In genomic region chr15:52101542-52102340, GRCh38 we compare ENCODE assay signal across 12 cellular contexts. TPM values are rescaled to one million over a fixed set of nuclear protein-coding genes. Genes with fewer than 3 reads are reported as not detected.
DNase-seq lines count a peak whose midpoint lies in the region; ATAC-seq and TF ChIP-seq lines count a peak whose summit lies in the region.
"Had no signal": no experiment of that assay in that cellular context is flagged by ENCODE, and none has a peak within 500 bp of the region (broad histone marks: within the 10 kb centered on the region; RNA-seq: fewer than 3 reads in every experiment).

No MANE protein-coding gene starts in this region.

- no peak overlapping the region for H4K5ac ChIP-seq in mesendoderm (ENCODE audit: low read length)

- POLR2A ChIA-PET in GM10248 (lab: Yijun Ruan, JAX): interaction anchor here (1.6 kb wide), 1 partner anchor 8 kb away, joined by 4 read pairs; no protein-coding TSS in a partner anchor

- CTCF ChIA-PET in GM10248 (lab: Yijun Ruan, JAX): interaction anchor here (1.1 to 5.6 kb wide), 4 partner anchors 13 to 107 kb away, joined by 3 to 46 read pairs (median 3); no protein-coding TSS in a partner anchor

- H3K4me2 ChIP-seq in Karpas-422 (ENCODE audit: low read depth, low read length, poor library complexity, severe bottlenecking) (no peak overlapping the region), mesendoderm (ENCODE audit: low read length) (no peak overlapping the region)

- H3K4me3 Mint-ChIP-seq in brain: peak overlapping the region in 1 of 5 experiments; percentile 51
- H3K4me3 Mint-ChIP-seq: activated T-helper 1 cell treated with anti-CD3 and anti-CD28 coated beads, Interleukin-12 subunit alpha, Interleukin-12 subunit beta, Interleukin-2, Interleukin-4 antibody, amounts not matched to agents 30 ng/mL and 10 ng/mL and 1 ng/mL, durations not matched to agents 14 hours and 24 hours and 36 hours had no signal

- no peaks in the 10 kb centered on the region for H3K36me3 Mint-ChIP-seq in brain

- no peak overlapping the region for H3K27ac ChIP-seq in Karpas-422 (ENCODE audit: low read length)
- no peak overlapping the region for H3K27ac ChIP-seq in mesendoderm (ENCODE audit: low read depth, low read length)
- H3K27ac ChIP-seq: tibial artery had no signal

- H3K27me3 Mint-ChIP-seq in brain: no peaks in the 10 kb centered on the region

- peak; percentile 45 for ATAC-seq in GM21515 (IDR thresholded peaks at IDR 0.05; ENCODE audit: unreplicated experiment)
- ATAC-seq: right cardiac atrium had no signal

- H2BK120ac ChIP-seq in mesendoderm (ENCODE audit: low read depth, low read length): no peak overlapping the region

- H2AFZ ChIP-seq in Karpas-422 (ENCODE audit: low read length): no peak overlapping the region

- H2BK5ac ChIP-seq in mesendoderm (ENCODE audit: low read length): no peak overlapping the region

- H3K79me2 ChIP-seq in Karpas-422 (ENCODE audit: low read length): no peaks in the 10 kb centered on the region
- H3K79me2 ChIP-seq in mesendoderm (ENCODE audit: control insufficient read depth, insufficient read depth, low read length): no peaks in the 10 kb centered on the region

- H3K9me3 ChIP-seq in Karpas-422 (ENCODE audit: low read length): no peaks in the 10 kb centered on the region
- H3K9me3 ChIP-seq: tibial artery had no signal

- H3K27me3 ChIP-seq in Karpas-422 (ENCODE audit: low read length) (no peaks in the 10 kb centered on the region), mesendoderm (ENCODE audit: insufficient read depth, low read length, poor library complexity) (no peaks in the 10 kb centered on the region)
- H3K27me3 ChIP-seq: tibial artery had no signal

- no peak overlapping the region for H3K4me3 ChIP-seq in Karpas-422 (ENCODE audit: low read length)
- no peak overlapping the region for H3K4me3 ChIP-seq in mesendoderm (ENCODE audit: low read length)
- H3K4me3 ChIP-seq: tibial artery had no signal

- H3K9me2 ChIP-seq in Karpas-422 (replicated peaks; ENCODE audit: insufficient read depth, low read length): no peaks in the 10 kb centered on the region

- H3K79me1 ChIP-seq in mesendoderm (ENCODE audit: low read length): no peaks in the 10 kb centered on the region

- peaks cover 5% of the 10 kb centered on the region for H3K4me1 Mint-ChIP-seq in brain

- no peak overlapping the region for H3K23ac ChIP-seq in mesendoderm (ENCODE audit: low read length)

- H3K4me1 ChIP-seq in Karpas-422 (ENCODE audit: low read length) (peaks cover 18% of the 10 kb centered on the region), mesendoderm (ENCODE audit: control insufficient read depth, low read depth, low read length) (no peaks in the 10 kb centered on the region)

- no CpG with 5 or more reads among the region's 16 CpGs for WGBS in mesendoderm (ENCODE audit: extremely low coverage, insufficient coverage, low lambda C conversion rate)

- no peak overlapping the region for H3K4ac ChIP-seq in mesendoderm (ENCODE audit: low read depth, low read length)

- no peak overlapping the region for H2AK5ac ChIP-seq in mesendoderm (ENCODE audit: low read length)

- H3K9me3 Mint-ChIP-seq in brain: peaks cover 0 to 4% (median 0%) of the 10 kb centered on the region in 5 experiments
- H3K9me3 Mint-ChIP-seq: activated T-helper 1 cell treated with anti-CD3 and anti-CD28 coated beads, Interleukin-12 subunit alpha, Interleukin-12 subunit beta, Interleukin-2, Interleukin-4 antibody, amounts not matched to agents 30 ng/mL and 10 ng/mL and 1 ng/mL, durations not matched to agents 14 hours and 24 hours and 36 hours had no signal

- DNase-seq in GM10248 (ENCODE audit: extremely low spot score) (peak; percentile 65), Karpas-422 (peak; percentile 65), DMS 273 (lab: John Stamatoyannopoulos, UW; ENCODE audit: unreplicated experiment) (no peak), mesendoderm (no peak)
- no peak for DNase-seq in stimulated activated CD4-positive, alpha-beta T cell treated with anti-CD3 and anti-CD28 coated beads, Interleukin-4, amount 100 ng/mL, for 4 hours
- DNase-seq in stimulated activated CD4-positive, alpha-beta T cell treated with anti-CD3 and anti-CD28 coated beads, Interleukin-2, amount 100 ng/mL, for 48 hours: no peak
- DNase-seq: NCI-H2171 had no signal

- H4K8ac ChIP-seq in mesendoderm (ENCODE audit: low read depth, low read length): no peak overlapping the region

- H3K27ac Mint-ChIP-seq in brain: peak overlapping the region; percentile 26 to 91 (median 59)
- H3K27ac Mint-ChIP-seq: activated T-helper 1 cell treated with anti-CD3 and anti-CD28 coated beads, Interleukin-12 subunit alpha, Interleukin-12 subunit beta, Interleukin-2, Interleukin-4 antibody, amounts not matched to agents 30 ng/mL and 10 ng/mL and 1 ng/mL, durations not matched to agents 14 hours and 24 hours and 36 hours had no signal

- no peak for TF ChIP-seq CTCF in GM10248 (IDR thresholded peaks at IDR 0.05; ENCODE audit: control extremely low read depth, extremely low read depth, low read depth, missing control alignments)
- TF ChIP-seq CTCF in brain (conservative IDR thresholded peaks at IDR 0.05): no peak

- no peak overlapping the region for H2BK15ac ChIP-seq in mesendoderm (replicated peaks; ENCODE audit: low read depth)

- H3K9ac ChIP-seq in Karpas-422 (ENCODE audit: low read length): no peak overlapping the region
- H3K9ac ChIP-seq in mesendoderm (ENCODE audit: low read length): no peak overlapping the region

- no peaks in the 10 kb centered on the region for H4K20me1 ChIP-seq in Karpas-422 (ENCODE audit: insufficient read depth, low read depth, low read length)

- H3K36me3 ChIP-seq in Karpas-422 (ENCODE audit: insufficient read depth, low read length): no peaks in the 10 kb centered on the region
- no peaks in the 10 kb centered on the region for H3K36me3 ChIP-seq in mesendoderm (ENCODE audit: control insufficient read depth, insufficient read depth, low read length)
- H3K36me3 ChIP-seq: tibial artery had no signal

- no peak overlapping the region for H3K18ac ChIP-seq in mesendoderm (ENCODE audit: low read length)

- no peak overlapping the region for H3K56ac ChIP-seq in mesendoderm (ENCODE audit: low read length)

RNA-seq across cellular contexts. Expression of gene BCL2L10, which starts 10.8 kb away (rescaled TPM):
- total RNA-seq in Karpas-422 (2014; rRNA removed; shearing (Covaris generic); ENCODE audit: low replicate concordance): not detected in 2 replicates
- polyA plus RNA-seq in brain (ENCODE audit: insufficient read depth, low read depth, low replicate concordance): not detected
- 0.49 TPM for polyA plus RNA-seq in mesendoderm (2013, experiment 1 of 2)
- 0.46 TPM for polyA plus RNA-seq in mesendoderm (2013, experiment 2 of 2)
- total RNA-seq: activated T-helper 1 cell treated with anti-CD3 and anti-CD28 coated beads, Interleukin-12 subunit alpha, Interleukin-12 subunit beta, Interleukin-2, Interleukin-4 antibody, amounts not matched to agents 30 ng/mL and 10 ng/mL and 1 ng/mL, durations not matched to agents 14 hours and 24 hours and 36 hours; right cardiac atrium had no signal

Comparison
In these comparisons a context has a peak if more than half of its experiments do, and no peak if none do; other contexts are left out.
1. DNase-seq: peak in GM10248 (single experiment) and Karpas-422 (single experiment); none in DMS 273 (single experiment), stimulated activated CD4-positive, alpha-beta T cell treated with anti-CD3 and anti-CD28 coated beads, Interleukin-4, amount 100 ng/mL, for 4 hours (0 of 2), stimulated activated CD4-positive, alpha-beta T cell treated with anti-CD3 and anti-CD28 coated beads, Interleukin-2, amount 100 ng/mL, for 48 hours (0 of 2) and mesendoderm (single experiment).